29 cellular contexts compared by ENCODE assay signal in genomic region chr7:42426163-42426562, GRCh38.
DNase-seq lines count a peak whose midpoint lies in the region; ATAC-seq, FAIRE-seq and TF ChIP-seq lines count a peak whose summit lies in the region.
"Had no signal": no experiment of that assay in that cellular context is flagged by ENCODE, and none has a peak within 500 bp of the region (broad histone marks: within the 10 kb centered on the region; RNA-seq: fewer than 3 reads in every experiment).

No MANE protein-coding gene starts in this region.

- no peak overlapping the region for H3K56ac ChIP-seq in H9 (ENCODE audit: insufficient read length, low read depth, low read length)

- no peak for TF ChIP-seq EP300 in A549 (IDR thresholded peaks at IDR 0.05)

- H3K14ac ChIP-seq in H9 (ENCODE audit: insufficient read depth, low read length): no peak overlapping the region

- no peak overlapping the region for H4K91ac ChIP-seq in H9 (ENCODE audit: insufficient read length, low read depth, low read length)

- no peak overlapping the region for H4K8ac ChIP-seq in H9 (replicated peaks; ENCODE audit: insufficient read length, low read depth, low read length)

- H3K79me1 ChIP-seq in H9 (ENCODE audit: insufficient read depth, low read depth, low read length, poor library complexity, severe bottlenecking): no peaks in the 10 kb centered on the region

- no peaks in the 10 kb centered on the region for H3K79me2 ChIP-seq in H9 (ENCODE audit: insufficient read depth, low read length)

- no peak overlapping the region for H3T11ph ChIP-seq in H9 (ENCODE audit: low read length)

- TF ChIP-seq POLR2A in A549 (IDR thresholded peaks at IDR 0.05; ENCODE audit: low read length): no peak

- TF ChIP-seq CTCF in A549 (IDR thresholded peaks at IDR 0.05) (no peak), fibroblast of pulmonary artery (IDR thresholded peaks at IDR 0.05; ENCODE audit: low read length, missing control alignments) (no peak), H9 (conservative IDR thresholded peaks at IDR 0.05) (no peak), progenitor cell of endocrine pancreas (IDR thresholded peaks at IDR 0.05; ENCODE audit: unreplicated experiment) (no peak)

- ATAC-seq in A549 (no peak), HG02938 (IDR thresholded peaks at IDR 0.05; ENCODE audit: unreplicated experiment) (no peak), HG03565 (IDR thresholded peaks at IDR 0.05; ENCODE audit: unreplicated experiment) (no peak)
- ATAC-seq: activated naive CD8-positive, alpha-beta T cell treated with anti-CD3 and anti-CD28 coated beads, Interleukin-2, amount 50 U/mL, for 24 hours; body of pancreas; CD8-positive, alpha-beta T cell; foreskin keratinocyte; heart right ventricle; Right ventricle myocardium inferior; stimulated activated naive CD8-positive, alpha-beta T cell treated with anti-CD3 and anti-CD28 coated beads, Interleukin-15, amount 100 ng/mL, for 72 hours had no signal

- no peak overlapping the region for H3K4me3 ChIP-seq in A549
- no peak overlapping the region for H3K4me3 ChIP-seq in fibroblast of pulmonary artery (replicated peaks; ENCODE audit: low read depth, low read length)
- H3K4me3 ChIP-seq: body of pancreas, heart right ventricle, lung, ovary had no signal

- H3K4me3 Mint-ChIP-seq in H9 (no peak overlapping the region), progenitor cell of endocrine pancreas (ENCODE audit: low read depth) (no peak overlapping the region)
- H3K4me3 Mint-ChIP-seq: activated naive CD8-positive, alpha-beta T cell treated with anti-CD3 and anti-CD28 coated beads, Interleukin-2, amount 50 U/mL, for 24 hours; B cell; CD8-positive, alpha-beta T cell; HFFc6; nephron progenitor cell; stimulated activated naive CD8-positive, alpha-beta T cell treated with anti-CD3 and anti-CD28 coated beads, Interleukin-15, amount 100 ng/mL, for 72 hours; T-helper 2 cell treated with Interferon-gamma antibody and Interleukin-4, amounts not matched to agents 5 μg/mL and 100 μg/mL, for 36 hours had no signal

- H3K18ac ChIP-seq in H9 (ENCODE audit: insufficient read length, low read depth, low read length): no peak overlapping the region

- H2AFZ ChIP-seq in H9 (ENCODE audit: low read length): no peak overlapping the region

- H2BK12ac ChIP-seq in H9 (ENCODE audit: insufficient read length, low read depth, low read length): no peak overlapping the region

- H4K20me1 ChIP-seq in H9 (ENCODE audit: control insufficient read depth, insufficient read depth, insufficient read length): no peaks in the 10 kb centered on the region

- POLR2A ChIA-PET in A549 (lab: Yijun Ruan, JAX): no interaction called here

- TF ChIP-seq RAD21 in A549 (conservative IDR thresholded peaks at IDR 0.05 in 1 of 2, IDR thresholded peaks at IDR 0.05 in 1 of 2): no peak

- no peak overlapping the region for H3K4me2 ChIP-seq in A549
- no peak overlapping the region for H3K4me2 ChIP-seq in H9 (ENCODE audit: insufficient read depth, insufficient read length, low read length)
- H3K4me2 ChIP-seq: KMS-11 had no signal

- no peak overlapping the region for H3K23ac ChIP-seq in H9 (ENCODE audit: insufficient read length, low read depth, low read length)

- no peak overlapping the region for H2BK5ac ChIP-seq in H9 (ENCODE audit: insufficient read length, low read length)

- no peaks in the 10 kb centered on the region for H3K36me3 Mint-ChIP-seq in H9 (ENCODE audit: insufficient read depth in 1 of 3, low read depth in 3 of 3)
- no peaks in the 10 kb centered on the region for H3K36me3 Mint-ChIP-seq in progenitor cell of endocrine pancreas (ENCODE audit: insufficient read depth)
- H3K36me3 Mint-ChIP-seq: CD8-positive, alpha-beta T cell had no signal

- no peaks in the 10 kb centered on the region for H3K9me3 Mint-ChIP-seq in H9
- no peaks in the 10 kb centered on the region for H3K9me3 Mint-ChIP-seq in progenitor cell of endocrine pancreas (ENCODE audit: low read depth)
- H3K9me3 Mint-ChIP-seq: activated naive CD8-positive, alpha-beta T cell treated with anti-CD3 and anti-CD28 coated beads, Interleukin-2, amount 50 U/mL, for 24 hours; CD8-positive, alpha-beta T cell; HFFc6; nephron progenitor cell; stimulated activated naive CD8-positive, alpha-beta T cell treated with anti-CD3 and anti-CD28 coated beads, Interleukin-15, amount 100 ng/mL, for 72 hours; T-helper 2 cell treated with Interferon-gamma antibody and Interleukin-4, amounts not matched to agents 5 μg/mL and 100 μg/mL, for 36 hours had no signal

- H3K9ac ChIP-seq in H9 (ENCODE audit: extremely low read depth, insufficient read length, low read length): no peak overlapping the region
- H3K9ac ChIP-seq: KMS-11 had no signal

- H3K9me3 ChIP-seq in A549 (no peaks in the 10 kb centered on the region), H9 (ENCODE audit: control insufficient read depth, low read depth, low read length) (no peaks in the 10 kb centered on the region)
- H3K9me3 ChIP-seq: body of pancreas, heart right ventricle, ovary had no signal

- FAIRE-seq in A549 (lab: Jason Lieb, UNC): no peak
- FAIRE-seq: GM18507, small intestine had no signal

- no peak overlapping the region for H3K4ac ChIP-seq in H9 (ENCODE audit: low read depth, low read length)

- H3K27me3 ChIP-seq in H9 (ENCODE audit: insufficient read depth, low read length): no peaks in the 10 kb centered on the region
- H3K27me3 ChIP-seq: body of pancreas, foreskin keratinocyte, heart right ventricle, ovary had no signal

- no peaks in the 10 kb centered on the region for H3K23me2 ChIP-seq in H9 (ENCODE audit: insufficient read length, low read depth, low read length, poor library complexity, severe bottlenecking)

- DNase-seq in A549 (ENCODE audit: low read depth in 1 of 2, low spot score in 1 of 2): peak in 1 of 2 experiments; percentile 13
- peak; percentile 23 for DNase-seq in HS-5 (ENCODE audit: low read depth)
- peak; percentile 59 for DNase-seq in SK-MEL-5 (ENCODE audit: low read depth, low spot score)
- peak; percentile 86 for DNase-seq in fibroblast of pulmonary artery (ENCODE audit: low read depth)
- DNase-seq in H9: no peak
- DNase-seq in progenitor cell of endocrine pancreas (ENCODE audit: low spot score, unreplicated experiment): no peak
- DNase-seq: activated CD4-positive, alpha-beta T cell treated with anti-CD3 and anti-CD28 coated beads for 48 hours; activated naive CD8-positive, alpha-beta T cell treated with anti-CD3 and anti-CD28 coated beads, Interleukin-2, amount 50 U/mL, for 24 hours; activated T-cell treated with anti-CD3 and anti-CD28 coated beads, Interleukin-2, amount 50 U/mL, for 1 hour; body of pancreas; CD8-positive, alpha-beta T cell; heart right ventricle; HFFc6; nephron progenitor cell; ovary; retina; small intestine; stimulated activated CD8-positive, alpha-beta memory T cell treated with anti-CD3 and anti-CD28 coated beads, Interleukin-4, amount 100 ng/mL, for 48 hours; stimulated activated naive CD8-positive, alpha-beta T cell treated with anti-CD3 and anti-CD28 coated beads, Interleukin-15, amount 100 ng/mL, for 72 hours had no signal

- CTCF ChIA-PET in A549 (lab: Yijun Ruan, JAX): no interaction called here

- no peak overlapping the region for H2BK120ac ChIP-seq in H9 (ENCODE audit: low read depth, low read length, poor library complexity, severe bottlenecking)

- H3K4me1 ChIP-seq in A549: no peaks in the 10 kb centered on the region
- no peaks in the 10 kb centered on the region; the same call in 1 of the 2 replicates for H3K4me1 ChIP-seq in H9 (ENCODE audit: insufficient read depth, low read length)
- H3K4me1 ChIP-seq: body of pancreas, foreskin keratinocyte, heart right ventricle had no signal

- 2% methylated on average over 4 of the region's 4 CpGs for WGBS in A549 (ENCODE audit: missing lambda C conversion rate)
- no CpG with 5 or more reads among the region's 4 CpGs for WGBS in H9 (ENCODE audit: extremely low coverage, insufficient read length, low lambda C conversion rate)

- H3K27ac ChIP-seq in A549 (no peak overlapping the region), H9 (ENCODE audit: insufficient read length, low read depth, low read length) (no peak overlapping the region)
- H3K27ac ChIP-seq: body of pancreas, foreskin keratinocyte, heart right ventricle, KMS-11, ovary, VCaP had no signal

- H2AK5ac ChIP-seq in H9 (ENCODE audit: insufficient read length, low read length): no peak overlapping the region

- no peak overlapping the region for H2BK20ac ChIP-seq in H9 (ENCODE audit: low read depth, low read length, poor library complexity, severe bottlenecking)

- H4K5ac ChIP-seq in H9 (ENCODE audit: insufficient read length, low read depth, low read length): no peak overlapping the region

- peaks cover 0 to 3% of the 10 kb centered on the region in 2 experiments; a peak in 1 of 4 replicates for H3K4me1 Mint-ChIP-seq in H9
- no peaks in the 10 kb centered on the region for H3K4me1 Mint-ChIP-seq in progenitor cell of endocrine pancreas (ENCODE audit: low read depth)
- H3K4me1 Mint-ChIP-seq: activated naive CD8-positive, alpha-beta T cell treated with anti-CD3 and anti-CD28 coated beads, Interleukin-2, amount 50 U/mL, for 24 hours; B cell; stimulated activated naive CD8-positive, alpha-beta T cell treated with anti-CD3 and anti-CD28 coated beads, Interleukin-15, amount 100 ng/mL, for 72 hours had no signal

- H3K27me3 Mint-ChIP-seq in H9 (ENCODE audit: low read depth) (no peaks in the 10 kb centered on the region), progenitor cell of endocrine pancreas (peaks cover 7% of the 10 kb centered on the region)
- H3K27me3 Mint-ChIP-seq: B cell had no signal

- H3K27ac Mint-ChIP-seq in H9 (no peak overlapping the region), progenitor cell of endocrine pancreas (no peak overlapping the region)
- H3K27ac Mint-ChIP-seq: activated naive CD8-positive, alpha-beta T cell treated with anti-CD3 and anti-CD28 coated beads, Interleukin-2, amount 50 U/mL, for 24 hours; B cell; CD8-positive, alpha-beta T cell; HFFc6; nephron progenitor cell; stimulated activated naive CD8-positive, alpha-beta T cell treated with anti-CD3 and anti-CD28 coated beads, Interleukin-15, amount 100 ng/mL, for 72 hours; T-helper 2 cell treated with Interferon-gamma antibody and Interleukin-4, amounts not matched to agents 5 μg/mL and 100 μg/mL, for 36 hours had no signal

- in situ Hi-C loops in SK-MEL-5 (cut with HindIII; ENCODE audit: low pct_unique_long_range_greater_than_20kb, low sequenced_read_pairs): no loop called here

- no peak overlapping the region for H2BK15ac ChIP-seq in H9 (ENCODE audit: low read depth, low read length)

TF ChIP-seq in A549, 52 proteins besides CTCF, POLR2A, EP300 and RAD21:
- TF ChIP-seq FOXS1 (CRISPR knock-in tag; IDR thresholded peaks at IDR 0.05) (no peak), MAFK (IDR thresholded peaks at IDR 0.05; ENCODE audit: partially characterized antibody) (peak; percentile 66)

Comparison
In these comparisons a context has a peak if more than half of its experiments do, and no peak if none do; other contexts are left out.
1. DNase-seq: peak in HS-5 (single experiment), SK-MEL-5 (single experiment) and fibroblast of pulmonary artery (single experiment); none in H9 (single experiment) and progenitor cell of endocrine pancreas (single experiment).